Comparison of ENCODE assay signal across 17 cellular contexts in genomic region chr13:35767256-35767981, GRCh38.
"Had no signal": no experiment of that assay in that cellular context is flagged by ENCODE, and none has a peak within 500 bp of the region (broad histone marks: within the 10 kb centered on the region; RNA-seq: fewer than 3 reads in every experiment).

No MANE protein-coding gene starts in this region.

- ATAC-seq: foreskin keratinocyte; left cardiac atrium; naive thymus-derived CD4-positive, alpha-beta T cell; stimulated activated naive B cell treated with anti-CD40 and anti-IgM and Interleukin-4, amounts not matched to agents 10 μg/mL and 1 μg/mL and 100 μg/mL, for 72 hours had no signal

- H3K4me1 ChIP-seq: foreskin keratinocyte, parathyroid adenoma, tibial nerve, uterus had no signal

- H3K36me3 ChIP-seq: heart left ventricle, neutrophil, tibial nerve, uterus had no signal

- H3K4me3 ChIP-seq: heart left ventricle, tibial nerve, uterus had no signal

- DNase-seq: activated CD4-positive, alpha-beta T cell treated with anti-CD3 and anti-CD28 coated beads, Interleukin-2, amount 10 ng/mL, durations not matched to agents 7 days and 5 days; activated CD4-positive, CD25-positive, alpha-beta regulatory T cell; activated CD8-positive, alpha-beta memory T cell treated with anti-CD3 and anti-CD28 coated beads for 24 hours; activated gamma-delta T cell treated with Interleukin-2 at 50 U/mL for 16 hours; amniotic stem cell; central memory CD4-positive, alpha-beta T cell; effector memory CD4-positive, alpha-beta T cell; foreskin keratinocyte; heart left ventricle; left cardiac atrium; naive thymus-derived CD4-positive, alpha-beta T cell; stimulated activated CD4-positive, alpha-beta T cell treated with anti-CD3 and anti-CD28 coated beads, Interleukin-2, amount 100 ng/mL, for 48 hours; stimulated activated naive B cell treated with anti-CD40 and anti-IgM and Interleukin-4, amounts not matched to agents 10 μg/mL and 1 μg/mL and 100 μg/mL, for 72 hours; uterus had no signal

- H3K9me3 ChIP-seq: heart left ventricle, neutrophil, tibial nerve, uterus had no signal

- H3K27me3 ChIP-seq: foreskin keratinocyte, heart left ventricle, neutrophil, tibial nerve, uterus had no signal

- H3K9ac ChIP-seq: parathyroid adenoma had no signal

- H3K27ac ChIP-seq: foreskin keratinocyte, heart left ventricle, neutrophil, parathyroid adenoma, tibial nerve, uterus had no signal
